6 cellular contexts compared by ENCODE assay signal in the genomic region with DNA sequence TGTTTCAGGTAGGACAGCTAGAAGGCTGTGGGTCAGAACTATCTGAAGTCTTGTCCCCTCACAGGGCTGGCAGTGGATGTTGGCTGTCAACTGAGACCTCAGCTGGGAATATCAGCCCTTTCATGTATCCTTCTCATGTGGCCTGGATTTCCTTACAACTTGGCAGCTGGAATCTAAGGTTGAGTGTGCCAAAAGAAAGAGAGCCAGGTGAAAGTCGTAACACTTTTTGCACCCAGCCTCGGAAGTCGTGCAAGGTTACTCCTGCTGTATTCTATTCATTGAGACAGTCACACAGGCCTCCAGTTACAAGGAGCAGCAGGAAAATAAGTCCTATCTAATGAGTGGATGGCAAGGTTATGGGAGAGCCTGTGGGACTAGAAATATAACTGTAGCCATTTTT. TPM values are rescaled to one million over a fixed set of nuclear protein-coding genes. Genes with fewer than 3 reads are reported as not detected.
"Had no signal": no experiment of that assay in that cellular context is flagged by ENCODE, and none has a peak within 500 bp of the region (broad histone marks: within the 10 kb centered on the region; RNA-seq: fewer than 3 reads in every experiment).

No MANE protein-coding gene starts in this region.

- H3K4me3 ChIP-seq: GM23338, K562 had no signal

- H3K4me3 Mint-ChIP-seq: GM23338, H9 had no signal

- H3K27ac Mint-ChIP-seq: GM23338, H9 had no signal

- ATAC-seq: GM23338, K562 had no signal

- H3K4me1 Mint-ChIP-seq: GM23338, H9 had no signal

- DNase-seq: H9, HCEC 1CT, IMR-90, KG1 had no signal

RNA-seq across cellular contexts. Expression of a gene that starts 52.6 kb away (rescaled TPM):
- total RNA-seq: GM23338, IMR-90, K562 had no signal
- polyA plus RNA-seq: GM23338, IMR-90, K562 had no signal
